Comparison of ENCODE assay signal across 9 cellular contexts in the genomic region with DNA sequence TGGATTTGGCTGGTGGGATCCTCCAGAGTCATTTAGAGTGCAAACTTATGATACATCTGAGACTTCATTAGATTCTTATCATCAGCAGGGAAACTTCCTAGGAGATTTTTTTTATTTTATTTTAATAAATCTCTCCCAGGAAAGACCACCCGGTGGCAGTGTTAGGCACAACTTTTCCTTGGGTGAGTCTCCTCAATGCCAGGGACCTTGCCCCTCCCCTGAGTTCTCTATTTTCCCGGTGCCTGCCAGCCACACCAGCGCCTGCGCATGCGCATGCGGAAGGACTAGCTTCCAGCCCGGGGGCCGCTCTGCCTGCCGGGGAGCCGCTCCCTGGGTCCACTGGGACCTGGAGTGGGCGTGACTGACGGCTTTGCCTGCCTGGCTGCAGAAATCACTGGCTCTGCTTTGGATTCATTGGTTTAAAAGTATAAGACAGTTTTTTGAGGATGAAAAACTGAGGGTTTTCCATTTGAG.
DNase-seq lines count a peak whose midpoint lies in the region; ATAC-seq, FAIRE-seq and TF ChIP-seq lines count a peak whose summit lies in the region.
"Had no signal": no experiment of that assay in that cellular context is flagged by ENCODE, and none has a peak within 500 bp of the region (broad histone marks: within the 10 kb centered on the region; RNA-seq: fewer than 3 reads in every experiment).

No MANE protein-coding gene starts in this region.

- H3K27ac ChIP-seq in A673 (ENCODE audit: low read depth, low read length, poor library complexity, severe bottlenecking), result no peak overlapping the region
- H3K27ac ChIP-seq in OCI-LY7 (ENCODE audit: low read depth, low read length, poor library complexity, severe bottlenecking), result no peak overlapping the region
- H3K27ac ChIP-seq in H1 (ENCODE audit: low read depth, low read length), result no peak overlapping the region
- H3K27ac ChIP-seq in lung (ENCODE audit: low read depth in 1 of 2, low read length in 1 of 2), result no peak overlapping the region
- H3K27ac ChIP-seq in upper lobe of left lung, result no peak overlapping the region

- H4K5ac ChIP-seq in H1 (ENCODE audit: insufficient read length, low read depth, low read length), result no peak overlapping the region

- H3K14ac ChIP-seq in H1 (ENCODE audit: insufficient read length), result no peak overlapping the region

- H4K8ac ChIP-seq in H1 (ENCODE audit: extremely low read depth, insufficient read depth, low read length), result no peak overlapping the region

- no peak overlapping the region for H2BK20ac ChIP-seq in H1 (ENCODE audit: low read length)

- H3K56ac ChIP-seq in H1 (replicated peaks; ENCODE audit: insufficient read length, low read depth, low read length), result no peak overlapping the region

- H3K4me2 ChIP-seq in OCI-LY7 (ENCODE audit: low read length) (no peak overlapping the region), H1 (ENCODE audit: insufficient read depth in 1 of 2, low read depth in 2 of 2, low read length in 2 of 2) (peak overlapping the region; percentile 26 to 61; a peak in 3 of 4 replicates)

- TF ChIP-seq EP300 in H1 (IDR thresholded peaks at IDR 0.05; ENCODE audit: borderline replicate concordance in 1 of 2, low read depth in 2 of 2, low read length in 2 of 2), result no peak
- TF ChIP-seq EP300 in upper lobe of left lung (IDR thresholded peaks at IDR 0.05), result no peak

- no peak overlapping the region for H4K91ac ChIP-seq in H1 (replicated peaks; ENCODE audit: insufficient read length, low read length)

- TF ChIP-seq POLR2A in H1 (IDR thresholded peaks at IDR 0.05; ENCODE audit: control extremely low read depth in 1 of 2, low read depth in 2 of 2, low read length in 2 of 2) (no peak), upper lobe of left lung (IDR thresholded peaks at IDR 0.05) (no peak)

- no peak for FAIRE-seq in H1 (lab: Jason Lieb, UNC)
- FAIRE-seq: G401.6 had no signal

- H2BK5ac ChIP-seq in H1 (ENCODE audit: low read depth, low read length), result no peak overlapping the region

- TF ChIP-seq CTCF in A673 (conservative IDR thresholded peaks at IDR 0.05; ENCODE audit: low read depth, low read length), result peak; percentile 39
- TF ChIP-seq CTCF in OCI-LY7 (conservative IDR thresholded peaks at IDR 0.05; ENCODE audit: low read length), result 0 out of 2 replicates have a peak, but pooled peaks have one; percentile 10
- peak in 2 of 3 experiments; percentile 9 to 17; a peak in 2 of 4 replicates for TF ChIP-seq CTCF in H1 (IDR thresholded peaks at IDR 0.05; ENCODE audit: control extremely low read depth in 1 of 3, insufficient read depth in 1 of 3, low read depth in 1 of 3, low read length in 3 of 3)
- no peak for TF ChIP-seq CTCF in lung (IDR thresholded peaks at IDR 0.05; ENCODE audit: control extremely low read depth, extremely low read depth)
- no peak for TF ChIP-seq CTCF in upper lobe of left lung (IDR thresholded peaks at IDR 0.05)

- no peak overlapping the region for H3K4ac ChIP-seq in H1 (replicated peaks; ENCODE audit: insufficient read length, low read depth, low read length)

- H2AFZ ChIP-seq in OCI-LY7 (ENCODE audit: low read length), result no peak overlapping the region
- peak overlapping the region; percentile 92 for H2AFZ ChIP-seq in H1 (ENCODE audit: low read length)

- H2BK15ac ChIP-seq in H1 (ENCODE audit: low read length), result no peak overlapping the region

- H3K9me3 ChIP-seq in A673 (ENCODE audit: low read depth, low read length, poor library complexity, severe bottlenecking), result no peaks in the 10 kb centered on the region
- no peaks in the 10 kb centered on the region for H3K9me3 ChIP-seq in OCI-LY7 (ENCODE audit: low read length)
- H3K9me3 ChIP-seq in H1 (ENCODE audit: insufficient read depth in 2 of 2, low read depth in 1 of 2, low read length in 1 of 2), result no peaks in the 10 kb centered on the region; a peak in 2 of 4 replicates
- H3K9me3 ChIP-seq in lung (ENCODE audit: control insufficient read depth in 2 of 2, insufficient read depth in 1 of 2, low read length in 1 of 2), result no peaks in the 10 kb centered on the region
- H3K9me3 ChIP-seq in upper lobe of left lung, result no peaks in the 10 kb centered on the region

- intact Hi-C loops in A673 (cut with micrococcal nuclease; ENCODE audit: unreplicated experiment) (no loop called here), OCI-LY7 (cut with micrococcal nuclease; ENCODE audit: unreplicated experiment) (no loop called here)

- H2AK5ac ChIP-seq in H1 (ENCODE audit: low read depth, low read length), result no peak overlapping the region

- no peak overlapping the region for H2BK120ac ChIP-seq in H1 (replicated peaks; ENCODE audit: low read depth, low read length)

- no peak overlapping the region for H3K18ac ChIP-seq in H1 (ENCODE audit: extremely low read depth, low read length)

- no peak for ATAC-seq in lung (ENCODE audit: insufficient read depth, low FRiP score)
- peak in 1 of 2 donors; percentile 89 for ATAC-seq in upper lobe of left lung (ENCODE audit: low FRiP score in 2 of 2)
- ATAC-seq in HG02571 (IDR thresholded peaks at IDR 0.05; ENCODE audit: unreplicated experiment), result no peak
- no peak for ATAC-seq in GM21529 (IDR thresholded peaks at IDR 0.05; ENCODE audit: unreplicated experiment)

- WGBS in H1 (ENCODE audit: extremely low coverage in 1 of 2, insufficient coverage in 1 of 2, insufficient read length in 1 of 2, insufficient replicate concordance in 2 of 2, low coverage in 1 of 2, low lambda C conversion rate in 2 of 2, missing lambda C conversion rate in 1 of 2), 2 experiments, result 6% methylated on average over 12 of the region's 12 CpGs; no CpG with 5 or more reads in 1 of the 2 experiments
- 3% methylated on average over 12 of the region's 12 CpGs for WGBS in lung, 2 donors
- 1 to 4% methylated on average over 12 of the region's 12 CpGs for WGBS in upper lobe of left lung, 2 donors

- H4K20me1 ChIP-seq in OCI-LY7 (ENCODE audit: insufficient read depth, low read length) (no peaks in the 10 kb centered on the region), H1 (replicated peaks in 1 of 2; ENCODE audit: control insufficient read depth in 1 of 2, insufficient read depth in 2 of 2, low read length in 2 of 2) (no peaks in the 10 kb centered on the region)

- H3K23ac ChIP-seq in H1 (ENCODE audit: insufficient read length), result no peak overlapping the region

- TF ChIP-seq RAD21 in H1 (IDR thresholded peaks at IDR 0.05 in 1 of 2, conservative IDR thresholded peaks at IDR 0.05 in 1 of 2; ENCODE audit: low read depth in 2 of 2, low read length in 2 of 2), result peak in 1 of 2 experiments; percentile 48; a peak in 2 of 4 replicates

- no peak overlapping the region for H2BK12ac ChIP-seq in H1 (ENCODE audit: low read depth, low read length)

- BruUV-seq in A673 (replicated peaks; lab: Mats Ljungman, UMichigan) (no TSS peak), OCI-LY7 (replicated peaks; lab: Mats Ljungman, UMichigan) (no TSS peak)

- no peaks in the 10 kb centered on the region for H3K4me1 ChIP-seq in A673 (ENCODE audit: insufficient read depth, low read length, poor library complexity, severe bottlenecking)
- no peaks in the 10 kb centered on the region for H3K4me1 ChIP-seq in OCI-LY7 (ENCODE audit: insufficient read depth, low read length, poor library complexity, severe bottlenecking)
- peaks cover 0 to 3% (median 1%) of the 10 kb centered on the region in 4 experiments; a peak in 2 of 7 replicates for H3K4me1 ChIP-seq in H1 (replicated peaks in 1 of 4; ENCODE audit: control insufficient read depth in 3 of 4, insufficient read depth in 4 of 4, low read length in 3 of 4)
- peaks cover 3% of the 10 kb centered on the region in 2 donors for H3K4me1 ChIP-seq in lung (ENCODE audit: control insufficient read depth in 2 of 2, insufficient read depth in 2 of 2, low read length in 2 of 2)
- H3K4me1 ChIP-seq in upper lobe of left lung, result peaks cover 0 to 7% (median 3%) of the 10 kb centered on the region in 4 donors

- H3K36me3 ChIP-seq in A673 (ENCODE audit: insufficient read depth, low read length, poor library complexity, severe bottlenecking) (no peaks in the 10 kb centered on the region), OCI-LY7 (ENCODE audit: insufficient read depth, low read length) (no peaks in the 10 kb centered on the region), H1 (ENCODE audit: control insufficient read depth in 2 of 4, insufficient read depth in 4 of 4, low read length in 3 of 4) (no peaks in the 10 kb centered on the region), lung (ENCODE audit: control insufficient read depth in 2 of 2, insufficient read depth in 2 of 2, low read length in 2 of 2) (no peaks in the 10 kb centered on the region), upper lobe of left lung (no peaks in the 10 kb centered on the region)

- H3K27me3 ChIP-seq in A673 (replicated peaks; ENCODE audit: insufficient read depth, low read depth, low read length, poor library complexity) (peaks cover 15% of the 10 kb centered on the region), H1 (replicated peaks in 1 of 4; ENCODE audit: control insufficient read depth in 3 of 4, extremely low read depth in 1 of 4, insufficient read depth in 3 of 4, low read length in 3 of 4) (no peaks in the 10 kb centered on the region), lung (ENCODE audit: control insufficient read depth, insufficient read depth) (peaks cover 4% of the 10 kb centered on the region), upper lobe of left lung (no peaks in the 10 kb centered on the region)

- no peaks in the 10 kb centered on the region for H3K79me1 ChIP-seq in H1 (ENCODE audit: low read depth, low read length)

- no peak overlapping the region for H3K9ac ChIP-seq in H1 (replicated peaks in 1 of 4; ENCODE audit: extremely low read depth in 1 of 4, low read depth in 3 of 4, low read length in 3 of 4)

- H3K9me2 ChIP-seq in OCI-LY7 (ENCODE audit: insufficient read depth, low read length), result no peaks in the 10 kb centered on the region

- CTCF ChIA-PET in A673 (lab: Charles Lee) (interaction anchor here (0.7 kb wide), 1 partner anchor 948 kb away, joined by 3 read pairs; no protein-coding TSS in a partner anchor), OCI-LY7 (lab: Charles Lee; ENCODE audit: unreplicated experiment) (no interaction called here), H1 (lab: Charles Lee; ENCODE audit: partially characterized antibody) (interaction anchor here (0.6 to 4.8 kb wide), 7 partner anchors 9 to 254 kb away, joined by 3 to 18 read pairs (median 3); no protein-coding TSS in a partner anchor)

- POLR2A ChIA-PET in A673 (lab: Charles Lee; ENCODE audit: low non-redundant PET) (no interaction called here), OCI-LY7 (lab: Charles Lee) (no interaction called here), H1 (lab: Charles Lee; ENCODE audit: partially characterized antibody) (no interaction called here)

- H3K4me3 ChIP-seq in A673 (ENCODE audit: low read depth, low read length, poor library complexity, severe bottlenecking) (no peak overlapping the region), OCI-LY7 (ENCODE audit: low read depth, low read length, poor library complexity, severe bottlenecking) (no peak overlapping the region), H1 (ENCODE audit: extremely low read depth in 1 of 4, insufficient read depth in 2 of 4, low read depth in 3 of 4, low read length in 4 of 4) (peak overlapping the region in 2 of 4 experiments; percentile 9 to 46; a peak in 4 of 8 replicates), lung (no peak overlapping the region), upper lobe of left lung (peak overlapping the region in 2 of 4 donors; percentile 24 to 37)

- H3K79me2 ChIP-seq in OCI-LY7 (ENCODE audit: insufficient read depth, low read depth, low read length) (no peaks in the 10 kb centered on the region), H1 (ENCODE audit: control insufficient read depth in 1 of 2, insufficient read depth in 2 of 2, low read length in 2 of 2) (no peaks in the 10 kb centered on the region)

- H3K23me2 ChIP-seq in H1 (ENCODE audit: low read depth, low read length), result no peaks in the 10 kb centered on the region

- DNase-seq in A673 (ENCODE audit: low spot score), result peak; percentile 87
- peak; percentile 88 for DNase-seq in HPDE6-E6E7 (ENCODE audit: extremely low spot score)
- no peak for DNase-seq in OCI-LY7 (ENCODE audit: low spot score)
- peak; percentile 70 to 91 for DNase-seq in H1 (ENCODE audit: low read depth in 1 of 2, low spot score in 2 of 2)
- DNase-seq in lung (ENCODE audit: low spot score), result peak; percentile 67
- peak; percentile 80 to 90 for DNase-seq in upper lobe of left lung

Comparison
In these comparisons a context has a peak if more than half of its experiments do, and no peak if none do; other contexts are left out.
1. CTCF ChIP-seq: peak in A673 (single experiment), OCI-LY7 (single experiment) and H1 (2 of 3); none in lung (single experiment) and upper lobe of left lung (0 of 6).